1 cellular context compared by ENCODE assay signal in genomic region chr12:55715833-55716581, GRCh38.
TF ChIP-seq lines count a peak whose summit lies in the region.

TSS of gene BLOC1S1 (plus strand) at chr12:55716046. CDS start at chr12:55716052, 6 bp downstream.

TF ChIP-seq in HepG2, 621 proteins besides CTCF, POLR2A, EP300 and RAD21 (continued from another document and continues in another):
- no peak for TF ChIP-seq ZNF513 (CRISPR knock-in tag; conservative IDR thresholded peaks at IDR 0.05)
- no peak for TF ChIP-seq BATF2 (CRISPR knock-in tag; IDR thresholded peaks at IDR 0.05)
- no peak; the same call in 1 of the 2 replicates for TF ChIP-seq ZNF776 (CRISPR knock-in tag; IDR thresholded peaks at IDR 0.05)
- peak; percentile 83 for TF ChIP-seq ZNF777 (CRISPR knock-in tag; IDR thresholded peaks at IDR 0.05)
- TF ChIP-seq HNRNPH1 (optimal IDR thresholded peaks at IDR 0.05; ENCODE audit: low read depth, low read length): no peak
- peak; percentile 37; the same call in 1 of the 2 replicates for TF ChIP-seq ZNF580 (CRISPR knock-in tag; IDR thresholded peaks at IDR 0.05; ENCODE audit: borderline replicate concordance, low read depth)
- no peak; the same call in 1 of the 2 replicates for TF ChIP-seq ZNF704 (CRISPR knock-in tag; IDR thresholded peaks at IDR 0.05; ENCODE audit: borderline replicate concordance)
- TF ChIP-seq NFE2L1 (CRISPR knock-in tag; IDR thresholded peaks at IDR 0.05; ENCODE audit: borderline replicate concordance): no peak
- no peak for TF ChIP-seq KLF9 (CRISPR knock-in tag; IDR thresholded peaks at IDR 0.05; ENCODE audit: low read depth)
- TF ChIP-seq ZNF263 (CRISPR knock-in tag; IDR thresholded peaks at IDR 0.05): 0 out of 2 replicates have a peak, but pooled peaks have one; percentile 56
- no peak for TF ChIP-seq CCDC6 (CRISPR knock-in tag; IDR thresholded peaks at IDR 0.05)
- no peak for TF ChIP-seq CEBPZ (IDR thresholded peaks at IDR 0.05; ENCODE audit: low read length)
- no peak for TF ChIP-seq FIP1L1 (IDR thresholded peaks at IDR 0.05; ENCODE audit: borderline replicate concordance, insufficient read depth, low read depth, low read length)
- no peak for TF ChIP-seq TERF1 (CRISPR knock-in tag; IDR thresholded peaks at IDR 0.05)
- TF ChIP-seq NFYB (CRISPR knock-in tag; IDR thresholded peaks at IDR 0.05): no peak
- TF ChIP-seq LRRFIP1 (CRISPR knock-in tag; conservative IDR thresholded peaks at IDR 0.05): peak; percentile 49; the same call in 1 of the 2 replicates
- TF ChIP-seq CREB1 (IDR thresholded peaks at IDR 0.05): no peak
- peak; percentile 60; the same call in 1 of the 2 replicates for TF ChIP-seq CREB1 (CRISPR knock-in tag; IDR thresholded peaks at IDR 0.05)
- peak; percentile 81 for TF ChIP-seq PHF21A (CRISPR knock-in tag; IDR thresholded peaks at IDR 0.05)
- no peak for TF ChIP-seq ZNF333 (CRISPR knock-in tag; IDR thresholded peaks at IDR 0.05; ENCODE audit: borderline replicate concordance)
- no peak for TF ChIP-seq ZNF660 (CRISPR knock-in tag; IDR thresholded peaks at IDR 0.05; ENCODE audit: borderline replicate concordance, low read depth)
- TF ChIP-seq ZNF558 (CRISPR knock-in tag; IDR thresholded peaks at IDR 0.05; ENCODE audit: borderline replicate concordance): no peak
- 0 out of 2 replicates have a peak, but pooled peaks have one; percentile 42 for TF ChIP-seq TSC22D2 (CRISPR knock-in tag; IDR thresholded peaks at IDR 0.05; ENCODE audit: borderline replicate concordance)
- no peak for TF ChIP-seq XRCC5 (optimal IDR thresholded peaks at IDR 0.05; ENCODE audit: low read length)
- no peak for TF ChIP-seq PLSCR1 (CRISPR knock-in tag; IDR thresholded peaks at IDR 0.05; ENCODE audit: borderline replicate concordance)
- TF ChIP-seq PCBP1 (IDR thresholded peaks at IDR 0.05; ENCODE audit: borderline replicate concordance, low read depth, low read length): no peak
- peak; percentile 32; the same call in 1 of the 2 replicates for TF ChIP-seq ZNF547 (CRISPR knock-in tag; IDR thresholded peaks at IDR 0.05)
- no peak for TF ChIP-seq ZNF879 (CRISPR knock-in tag; IDR thresholded peaks at IDR 0.05)
- TF ChIP-seq ZSCAN30 (CRISPR knock-in tag; IDR thresholded peaks at IDR 0.05): no peak
- TF ChIP-seq SMYD3 (CRISPR knock-in tag; IDR thresholded peaks at IDR 0.05): no peak
- no peak for TF ChIP-seq GPN1 (CRISPR knock-in tag; IDR thresholded peaks at IDR 0.05; ENCODE audit: borderline replicate concordance)
- 0 out of 2 replicates have a peak, but pooled peaks have one; percentile 41 for TF ChIP-seq ZNF468 (CRISPR knock-in tag; IDR thresholded peaks at IDR 0.05)
- no peak for TF ChIP-seq ZBTB8A (CRISPR knock-in tag; IDR thresholded peaks at IDR 0.05; ENCODE audit: borderline replicate concordance, low read depth)
- no peak for TF ChIP-seq HOXA7 (CRISPR knock-in tag; IDR thresholded peaks at IDR 0.05)
- TF ChIP-seq ZNF280D (CRISPR knock-in tag; IDR thresholded peaks at IDR 0.05): no peak
- no peak for TF ChIP-seq ZKSCAN1 (IDR thresholded peaks at IDR 0.05; ENCODE audit: low read length)
- no peak for TF ChIP-seq SIX1 (CRISPR knock-in tag; IDR thresholded peaks at IDR 0.05; ENCODE audit: borderline replicate concordance)
- TF ChIP-seq TOPORS (CRISPR knock-in tag; IDR thresholded peaks at IDR 0.05): no peak
- TF ChIP-seq ZNF567 (CRISPR knock-in tag; IDR thresholded peaks at IDR 0.05; ENCODE audit: borderline replicate concordance): no peak
- TF ChIP-seq ZNF274 (CRISPR knock-in tag; IDR thresholded peaks at IDR 0.05): no peak
- no peak for TF ChIP-seq MLXIP (CRISPR knock-in tag; IDR thresholded peaks at IDR 0.05; ENCODE audit: borderline replicate concordance)
- 0 out of 2 replicates have a peak, but pooled peaks have one; percentile 86 for TF ChIP-seq ZNF546 (CRISPR knock-in tag; conservative IDR thresholded peaks at IDR 0.05)
- TF ChIP-seq FOXM1 (CRISPR knock-in tag; IDR thresholded peaks at IDR 0.05): no peak
- peak; percentile 99 for TF ChIP-seq GATAD1 (CRISPR knock-in tag; IDR thresholded peaks at IDR 0.05)
- TF ChIP-seq ZNF17 (CRISPR knock-in tag; IDR thresholded peaks at IDR 0.05): no peak
- no peak; the same call in 1 of the 2 replicates for TF ChIP-seq REL (CRISPR knock-in tag; conservative IDR thresholded peaks at IDR 0.05)
- 0 out of 2 replicates have a peak, but pooled peaks have one; percentile 29 for TF ChIP-seq ZNF329 (CRISPR knock-in tag; IDR thresholded peaks at IDR 0.05; ENCODE audit: low read depth)
- TF ChIP-seq ZFY (CRISPR knock-in tag; IDR thresholded peaks at IDR 0.05): peak; percentile 93
